31 cellular contexts compared by ENCODE assay signal in genomic region chr9:12730952-12731351, GRCh38. TPM values are rescaled to one million over a fixed set of nuclear protein-coding genes. Genes with fewer than 3 reads are reported as not detected.
"Had no signal": no experiment of that assay in that cellular context is flagged by ENCODE, and none has a peak within 500 bp of the region (broad histone marks: within the 10 kb centered on the region; RNA-seq: fewer than 3 reads in every experiment).

No MANE protein-coding gene starts in this region.

- H3K36me3 ChIP-seq: ascending aorta, cardiac muscle cell, WERI-Rb-1 had no signal

- H3K4me3 ChIP-seq: ascending aorta, cardiac muscle cell had no signal

- H3K27ac ChIP-seq: ascending aorta, cardiac muscle cell, WERI-Rb-1 had no signal

- H3K27me3 ChIP-seq: ascending aorta, cardiac muscle cell had no signal

- H3K9me3 ChIP-seq: ascending aorta had no signal

- H3K4me1 ChIP-seq: ascending aorta had no signal

- FAIRE-seq: bronchial epithelial cell had no signal

- DNase-seq: activated CD4-positive, alpha-beta memory T cell treated with anti-CD3 and anti-CD28 coated beads, Interleukin-2, amount 10 ng/mL, durations not matched to agents 7 days and 5 days; activated CD4-positive, alpha-beta T cell treated with anti-CD3 and anti-CD28 coated beads for 1 hour; activated CD4-positive, alpha-beta T cell treated with anti-CD3 and anti-CD28 coated beads for 36 hours; activated CD4-positive, alpha-beta T cell treated with anti-CD3 and anti-CD28 coated beads for 48 hours; activated CD4-positive, alpha-beta T cell treated with anti-CD3 and anti-CD28 coated beads, Interleukin-2, amount 10 ng/mL, durations not matched to agents 7 days and 5 days; activated CD4-positive, alpha-beta T cell treated with anti-CD3 and anti-CD28 coated beads, Interleukin-2, amount 50 U/mL, for 48 hours; activated CD4-positive, CD25-positive, alpha-beta regulatory T cell; activated CD8-positive, alpha-beta memory T cell treated with anti-CD3 and anti-CD28 coated beads for 24 hours; activated CD8-positive, alpha-beta memory T cell treated with anti-CD3 and anti-CD28 coated beads, Interleukin-2, amount 10 ng/mL, durations not matched to agents 7 days and 5 days; activated CD8-positive, alpha-beta memory T cell treated with anti-CD3 and anti-CD28 coated beads, Interleukin-2, amount 50 U/mL, for 48 hours; activated CD8-positive, alpha-beta T cell treated with anti-CD3 and anti-CD28 coated beads, Interleukin-2, amount 10 ng/mL, durations not matched to agents 7 days and 5 days; activated effector memory CD4-positive, alpha-beta T cell treated with Interleukin-2 at 50 U/mL for 16 hours; activated gamma-delta T cell; activated naive CD4-positive, alpha-beta T cell treated with anti-CD3 and anti-CD28 coated beads, Interleukin-2, amount 10 ng/mL, durations not matched to agents 7 days and 5 days; activated naive CD4-positive, alpha-beta T cell treated with Interleukin-2 at 50 U/mL for 16 hours; activated naive CD8-positive, alpha-beta T cell treated with anti-CD3 and anti-CD28 coated beads, Interleukin-2, amount 10 ng/mL, durations not matched to agents 7 days and 5 days; activated naive CD8-positive, alpha-beta T cell treated with anti-CD3 and anti-CD28 coated beads, Interleukin-2, amount 50 U/mL, for 24 hours; activated T-cell treated with anti-CD3 and anti-CD28 coated beads, Interleukin-2, amount 50 U/mL, for 24 hours; activated T-cell treated with anti-CD3 and anti-CD28 coated beads, Interleukin-2, amount 50 U/mL, for 48 hours; amygdala; anterior cingulate cortex; caudate nucleus; cerebellar nuclear complex; T-helper 1 cell; T-helper 2 cell; T-helper 9 cell; WERI-Rb-1 had no signal

RNA-seq across cellular contexts. Expression of gene TYRP1, which starts 37.8 kb away (rescaled TPM):
- total RNA-seq: activated CD4-positive, alpha-beta memory T cell treated with anti-CD3 and anti-CD28 coated beads, Interleukin-2, amount 10 ng/mL, durations not matched to agents 7 days and 5 days; activated CD4-positive, alpha-beta T cell treated with anti-CD3 and anti-CD28 coated beads for 36 hours; activated CD4-positive, alpha-beta T cell treated with anti-CD3 and anti-CD28 coated beads, Interleukin-2, amount 10 ng/mL, durations not matched to agents 7 days and 5 days; activated CD8-positive, alpha-beta memory T cell treated with anti-CD3 and anti-CD28 coated beads, Interleukin-2, amount 10 ng/mL, durations not matched to agents 7 days and 5 days; activated CD8-positive, alpha-beta T cell treated with anti-CD3 and anti-CD28 coated beads, Interleukin-2, amount 10 ng/mL, durations not matched to agents 7 days and 5 days; activated naive CD8-positive, alpha-beta T cell treated with anti-CD3 and anti-CD28 coated beads, Interleukin-2, amount 10 ng/mL, durations not matched to agents 7 days and 5 days; activated T-helper 2 cell treated with anti-CD3 and anti-CD28 coated beads, Interferon-gamma antibody, Interleukin-2, Interleukin-4, amounts not matched to agents 10 μg/mL and 5 μg/mL and 100 μg/mL, durations not matched to agents 14 hours and 24 hours and 36 hours; ascending aorta; bronchial epithelial cell had no signal

RNA-seq across cellular contexts. Expression of gene LURAP1L, which starts 43.9 kb away (rescaled TPM):
- total RNA-seq: activated CD4-positive, alpha-beta memory T cell treated with anti-CD3 and anti-CD28 coated beads, Interleukin-2, amount 10 ng/mL, durations not matched to agents 7 days and 5 days; activated CD4-positive, alpha-beta T cell treated with anti-CD3 and anti-CD28 coated beads for 36 hours; activated CD4-positive, alpha-beta T cell treated with anti-CD3 and anti-CD28 coated beads, Interleukin-2, amount 10 ng/mL, durations not matched to agents 7 days and 5 days; activated CD8-positive, alpha-beta memory T cell treated with anti-CD3 and anti-CD28 coated beads, Interleukin-2, amount 10 ng/mL, durations not matched to agents 7 days and 5 days; activated CD8-positive, alpha-beta T cell treated with anti-CD3 and anti-CD28 coated beads, Interleukin-2, amount 10 ng/mL, durations not matched to agents 7 days and 5 days; activated naive CD8-positive, alpha-beta T cell treated with anti-CD3 and anti-CD28 coated beads, Interleukin-2, amount 10 ng/mL, durations not matched to agents 7 days and 5 days; activated T-helper 2 cell treated with anti-CD3 and anti-CD28 coated beads, Interferon-gamma antibody, Interleukin-2, Interleukin-4, amounts not matched to agents 10 μg/mL and 5 μg/mL and 100 μg/mL, durations not matched to agents 14 hours and 24 hours and 36 hours had no signal
